In genomic region chr16:66899945-66900688, GRCh38 we compare ENCODE assay signal across 6 cellular contexts. TPM values are rescaled to one million over a fixed set of nuclear protein-coding genes. Genes with fewer than 3 reads are reported as not detected.
DNase-seq lines count a peak whose midpoint lies in the region; ATAC-seq and TF ChIP-seq lines count a peak whose summit lies in the region.

No MANE protein-coding gene starts in this region.

- H3K27ac Mint-ChIP-seq in chondrocyte (ENCODE audit: unreplicated experiment) (peak overlapping the region; percentile 57), osteocyte (ENCODE audit: unreplicated experiment) (peak overlapping the region; percentile 52)

- peaks cover 54% of the 10 kb centered on the region for H3K4me1 Mint-ChIP-seq in chondrocyte (ENCODE audit: low read depth)
- H3K4me1 Mint-ChIP-seq in osteocyte (ENCODE audit: unreplicated experiment), result peaks cover 16% of the 10 kb centered on the region

- no peaks in the 10 kb centered on the region for H3K9me3 Mint-ChIP-seq in chondrocyte (ENCODE audit: low read depth)
- no peaks in the 10 kb centered on the region for H3K9me3 Mint-ChIP-seq in osteocyte (ENCODE audit: unreplicated experiment)

- ATAC-seq in GM21515 (IDR thresholded peaks at IDR 0.05; ENCODE audit: unreplicated experiment), result no peak

- H3K27me3 Mint-ChIP-seq in chondrocyte (ENCODE audit: low read depth) (no peaks in the 10 kb centered on the region), osteocyte (ENCODE audit: unreplicated experiment) (no peaks in the 10 kb centered on the region)

- no peaks in the 10 kb centered on the region for H3K36me3 Mint-ChIP-seq in chondrocyte (ENCODE audit: low read depth)
- H3K36me3 Mint-ChIP-seq in osteocyte (ENCODE audit: unreplicated experiment), result no peaks in the 10 kb centered on the region

- peak in 74 of 76 experiments; percentile 40 to 93 (median 83) for DNase-seq in HUDEP-2 (lab: John Stamatoyannopoulos, UW; ENCODE audit: unreplicated experiment in 76 of 76)
- peak; percentile 61 for DNase-seq in chondrocyte (ENCODE audit: low spot score)
- DNase-seq in osteocyte (ENCODE audit: extremely low spot score, unreplicated experiment), result no peak
- no peak for DNase-seq in NOMO-1 (lab: John Stamatoyannopoulos, UW; ENCODE audit: unreplicated experiment in 2 of 2)
- no peak for DNase-seq in mesenteric fat pad (ENCODE audit: low spot score)

- H3K4me3 Mint-ChIP-seq in chondrocyte (ENCODE audit: unreplicated experiment) (no peak overlapping the region), osteocyte (ENCODE audit: unreplicated experiment) (no peak overlapping the region)

- no peak for TF ChIP-seq CTCF in chondrocyte (IDR thresholded peaks at IDR 0.05)
- no peak for TF ChIP-seq CTCF in osteocyte (IDR thresholded peaks at IDR 0.05)

RNA-seq across cellular contexts. Expression of gene CDH16, which starts 18.6 kb away (rescaled TPM):
- total RNA-seq in chondrocyte (not detected in 3 replicates), osteocyte (not detected in 2 replicates), mesenteric fat pad (not detected)

RNA-seq across cellular contexts. Expression of gene PDP2, which starts 19.8 kb away (rescaled TPM):
- total RNA-seq in chondrocyte (8.5 to 9.2 TPM (median 9.0 TPM) in 3 replicates), osteocyte (16.5 and 17.4 TPM in 2 replicates), mesenteric fat pad (33.5 TPM)

RNA-seq across cellular contexts. Expression of gene RRAD, which starts 25.2 kb away (rescaled TPM):
- 0.75 to 6.5 TPM (median 4.4 TPM) in 3 replicates for total RNA-seq in chondrocyte
- total RNA-seq in osteocyte, result 0.26 and 0.89 TPM in 2 replicates
- total RNA-seq in mesenteric fat pad, result 3.4 TPM

RNA-seq across cellular contexts. Expression of gene CIAO2B, which starts 34.1 kb away (rescaled TPM):
- total RNA-seq in chondrocyte (55.9 to 64.9 TPM (median 61.3 TPM) in 3 replicates), osteocyte (65.6 and 69.9 TPM in 2 replicates), mesenteric fat pad (63.1 TPM)

RNA-seq across cellular contexts. Expression of gene CES2, which starts 35.2 kb away (rescaled TPM):
- total RNA-seq in chondrocyte, result 25.2 to 27.9 TPM (median 26.0 TPM) in 3 replicates
- total RNA-seq in osteocyte, result 38.6 and 40.5 TPM in 2 replicates
- 47.6 TPM for total RNA-seq in mesenteric fat pad

Comparison
In these comparisons a context has a peak if more than half of its experiments do, and no peak if none do; other contexts are left out.
1. DNase-seq: peak in HUDEP-2 (74 of 76) and chondrocyte (single experiment); none in osteocyte (single experiment), NOMO-1 (0 of 2) and mesenteric fat pad (single experiment).